Comparison of ENCODE assay signal across 8 cellular contexts in the genomic region with DNA sequence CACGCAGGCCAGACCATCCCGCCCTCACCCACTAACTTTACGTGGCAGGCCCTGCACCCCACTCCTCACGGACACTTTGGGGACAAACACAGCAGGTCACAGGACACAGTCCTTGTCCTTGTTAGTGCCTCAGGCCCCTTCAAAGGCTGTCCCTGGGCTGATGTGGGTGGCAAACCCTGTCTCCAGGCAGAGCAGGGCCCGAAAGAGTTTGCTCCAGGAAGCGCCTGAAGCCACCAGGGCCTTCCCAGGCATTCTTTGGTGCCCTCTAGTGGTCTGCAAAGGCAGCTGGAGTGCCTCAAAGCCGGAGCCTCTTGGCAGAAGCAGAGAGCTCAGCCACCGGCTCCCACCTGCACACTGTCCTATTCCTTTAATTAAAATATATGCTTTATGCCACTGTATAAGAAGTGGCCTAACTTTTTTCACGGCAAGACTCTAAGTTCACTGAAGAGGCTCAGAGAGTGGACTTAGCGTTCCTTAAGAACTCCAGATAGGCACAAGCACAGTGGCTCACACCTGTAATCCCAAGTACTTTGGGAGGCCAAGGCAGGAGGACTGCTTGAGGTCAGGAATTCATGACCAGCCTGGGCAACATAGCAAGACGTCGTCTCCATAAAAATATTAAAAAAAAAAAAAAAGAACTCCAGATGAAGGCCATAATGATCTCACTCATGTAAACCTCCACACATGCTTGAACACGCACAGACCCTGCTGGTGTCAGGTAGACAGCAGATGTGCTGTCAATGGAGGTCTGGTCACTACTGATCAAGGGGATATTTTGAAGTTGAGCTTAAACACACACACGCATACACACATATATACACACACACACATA. TPM values are rescaled to one million over a fixed set of nuclear protein-coding genes. Genes with fewer than 3 reads are reported as not detected.
DNase-seq lines count a peak whose midpoint lies in the region; ATAC-seq and TF ChIP-seq lines count a peak whose summit lies in the region.

No MANE protein-coding gene starts in this region.

- intact Hi-C loops in Calu3 (cut with micrococcal nuclease; ENCODE audit: unreplicated experiment) = loop anchor here (1.0 kb wide), 1 partner anchor 169 kb away; no protein-coding TSS in a partner anchor
- intact Hi-C loops in activated T-helper 1 cell treated with anti-CD3 and anti-CD28 coated beads, Interleukin-12 subunit alpha, Interleukin-12 subunit beta, Interleukin-2, Interleukin-4 antibody, amounts not matched to agents 30 ng/mL and 10 ng/mL and 1 ng/mL, durations not matched to agents 14 hours and 24 hours and 36 hours (cut with micrococcal nuclease) = loop anchor here (1.0 to 2.0 kb wide), 3 partner anchors 16 to 169 kb away; no protein-coding TSS in a partner anchor

- peaks cover 54% of the 10 kb centered on the region for H3K4me1 ChIP-seq in fibroblast of lung (ENCODE audit: control insufficient read depth, extremely low read depth, insufficient read depth, low read length)

- peak; percentile 91 for TF ChIP-seq CTCF in Calu3 (IDR thresholded peaks at IDR 0.05; ENCODE audit: unreplicated experiment)
- TF ChIP-seq CTCF in fibroblast of lung (conservative IDR thresholded peaks at IDR 0.05 in 1 of 2, IDR thresholded peaks at IDR 0.05 in 1 of 2; ENCODE audit: low read depth in 1 of 2, low read length in 2 of 2) = peak; percentile 94 to 97
- TF ChIP-seq CTCF in nephron (IDR thresholded peaks at IDR 0.05; ENCODE audit: unreplicated experiment in 3 of 3) = peak; percentile 88 to 94 (median 91)

- no peak overlapping the region for H3K4me3 ChIP-seq in fibroblast of lung (replicated peaks in 1 of 4; ENCODE audit: control extremely low read depth in 1 of 4, insufficient read depth in 1 of 4, low read depth in 3 of 4, low read length in 4 of 4)

- H3K27ac Mint-ChIP-seq in Calu3 (ENCODE audit: unreplicated experiment) (no peak overlapping the region), nephron (peak overlapping the region; percentile 22 to 83 (median 75))
- H3K27ac Mint-ChIP-seq in activated T-helper 1 cell treated with anti-CD3 and anti-CD28 coated beads, Interleukin-12 subunit alpha, Interleukin-12 subunit beta, Interleukin-2, Interleukin-4 antibody, amounts not matched to agents 30 ng/mL and 10 ng/mL and 1 ng/mL, durations not matched to agents 14 hours and 24 hours and 36 hours = no peak overlapping the region
- no peak overlapping the region for H3K27ac Mint-ChIP-seq in stimulated activated naive B cell treated with anti-CD40 and anti-IgM and Interleukin-4, amounts not matched to agents 10 μg/mL and 1 μg/mL and 100 μg/mL, for 72 hours

- peak; percentile 85 for DNase-seq in Calu3
- peak in 71 of 76 experiments; percentile 3 to 87 (median 62) for DNase-seq in HUDEP-2 (lab: John Stamatoyannopoulos, UW; ENCODE audit: unreplicated experiment in 76 of 76)
- peak; percentile 86 for DNase-seq in RKO (ENCODE audit: low spot score)
- peak; percentile 79 for DNase-seq in activated T-helper 1 cell treated with anti-CD3 and anti-CD28 coated beads, Interleukin-12 subunit alpha, Interleukin-12 subunit beta, Interleukin-2, Interleukin-4 antibody, amounts not matched to agents 30 ng/mL and 10 ng/mL and 1 ng/mL, durations not matched to agents 14 hours and 24 hours and 36 hours (ENCODE audit: low spot score)
- peak; percentile 83 to 93 for DNase-seq in fibroblast of lung (ENCODE audit: low read depth in 2 of 2)
- DNase-seq in stimulated activated naive B cell treated with anti-CD40 and anti-IgM and Interleukin-4, amounts not matched to agents 10 μg/mL and 1 μg/mL and 100 μg/mL, for 72 hours = peak; percentile 67

- H3K36me3 ChIP-seq in fibroblast of lung (ENCODE audit: control insufficient read depth, insufficient read depth, low read length) = peaks cover 6% of the 10 kb centered on the region

- H2AFZ ChIP-seq in fibroblast of lung (ENCODE audit: low read length) = no peak overlapping the region

- peak overlapping the region; percentile 39 for H3K9ac ChIP-seq in fibroblast of lung (ENCODE audit: insufficient read depth, low read length)

- no peaks in the 10 kb centered on the region for H3K27me3 Mint-ChIP-seq in Calu3 (ENCODE audit: unreplicated experiment)
- H3K27me3 Mint-ChIP-seq in activated T-helper 1 cell treated with anti-CD3 and anti-CD28 coated beads, Interleukin-12 subunit alpha, Interleukin-12 subunit beta, Interleukin-2, Interleukin-4 antibody, amounts not matched to agents 30 ng/mL and 10 ng/mL and 1 ng/mL, durations not matched to agents 14 hours and 24 hours and 36 hours (ENCODE audit: insufficient read depth) = no peaks in the 10 kb centered on the region
- H3K27me3 Mint-ChIP-seq in nephron (ENCODE audit: low read depth) = no peaks in the 10 kb centered on the region
- H3K27me3 Mint-ChIP-seq in stimulated activated naive B cell treated with anti-CD40 and anti-IgM and Interleukin-4, amounts not matched to agents 10 μg/mL and 1 μg/mL and 100 μg/mL, for 72 hours = no peaks in the 10 kb centered on the region

- H3K36me3 Mint-ChIP-seq in Calu3 (ENCODE audit: insufficient read depth, unreplicated experiment) = peaks cover 44% of the 10 kb centered on the region
- H3K36me3 Mint-ChIP-seq in activated T-helper 1 cell treated with anti-CD3 and anti-CD28 coated beads, Interleukin-12 subunit alpha, Interleukin-12 subunit beta, Interleukin-2, Interleukin-4 antibody, amounts not matched to agents 30 ng/mL and 10 ng/mL and 1 ng/mL, durations not matched to agents 14 hours and 24 hours and 36 hours (ENCODE audit: low read depth) = peaks cover 28% of the 10 kb centered on the region
- H3K36me3 Mint-ChIP-seq in nephron (ENCODE audit: low read depth) = peaks cover 10% of the 10 kb centered on the region
- peaks cover 27 to 53% of the 10 kb centered on the region in 2 donors for H3K36me3 Mint-ChIP-seq in stimulated activated naive B cell treated with anti-CD40 and anti-IgM and Interleukin-4, amounts not matched to agents 10 μg/mL and 1 μg/mL and 100 μg/mL, for 72 hours

- peak overlapping the region; percentile 79 for H3K27ac ChIP-seq in fibroblast of lung (ENCODE audit: insufficient read depth, low read length)

- H3K27me3 ChIP-seq in fibroblast of lung (ENCODE audit: control insufficient read depth, insufficient read depth, low read length) = no peaks in the 10 kb centered on the region

- peaks cover 31% of the 10 kb centered on the region for H3K4me1 Mint-ChIP-seq in Calu3 (ENCODE audit: low read depth, unreplicated experiment)
- peaks cover 27% of the 10 kb centered on the region for H3K4me1 Mint-ChIP-seq in activated T-helper 1 cell treated with anti-CD3 and anti-CD28 coated beads, Interleukin-12 subunit alpha, Interleukin-12 subunit beta, Interleukin-2, Interleukin-4 antibody, amounts not matched to agents 30 ng/mL and 10 ng/mL and 1 ng/mL, durations not matched to agents 14 hours and 24 hours and 36 hours (ENCODE audit: low read depth)
- peaks cover 6% of the 10 kb centered on the region for H3K4me1 Mint-ChIP-seq in nephron
- H3K4me1 Mint-ChIP-seq in stimulated activated naive B cell treated with anti-CD40 and anti-IgM and Interleukin-4, amounts not matched to agents 10 μg/mL and 1 μg/mL and 100 μg/mL, for 72 hours = peaks cover 19 to 38% of the 10 kb centered on the region in 2 donors

- no peaks in the 10 kb centered on the region for H4K20me1 ChIP-seq in fibroblast of lung (ENCODE audit: control insufficient read depth, extremely low read depth, insufficient read depth, low read length)

- H3K9me3 ChIP-seq in fibroblast of lung (ENCODE audit: control insufficient read depth, insufficient read depth, low read depth, low read length) = no peaks in the 10 kb centered on the region

- H3K79me2 ChIP-seq in fibroblast of lung (ENCODE audit: control insufficient read depth, insufficient read depth, low read length) = peaks cover 18% of the 10 kb centered on the region

- ATAC-seq in stimulated activated naive B cell treated with anti-CD40 and anti-IgM and Interleukin-4, amounts not matched to agents 10 μg/mL and 1 μg/mL and 100 μg/mL, for 72 hours (replicated peaks) = peak; percentile 95 to 96
- ATAC-seq in GM18870 (IDR thresholded peaks at IDR 0.05; ENCODE audit: unreplicated experiment) = no peak

- H3K4me3 Mint-ChIP-seq in Calu3 (ENCODE audit: low read depth, unreplicated experiment) (no peak overlapping the region), nephron (no peak overlapping the region)
- no peak overlapping the region for H3K4me3 Mint-ChIP-seq in activated T-helper 1 cell treated with anti-CD3 and anti-CD28 coated beads, Interleukin-12 subunit alpha, Interleukin-12 subunit beta, Interleukin-2, Interleukin-4 antibody, amounts not matched to agents 30 ng/mL and 10 ng/mL and 1 ng/mL, durations not matched to agents 14 hours and 24 hours and 36 hours
- no peak overlapping the region for H3K4me3 Mint-ChIP-seq in stimulated activated naive B cell treated with anti-CD40 and anti-IgM and Interleukin-4, amounts not matched to agents 10 μg/mL and 1 μg/mL and 100 μg/mL, for 72 hours

- no TSS peak for BruUV-seq in Calu3 (replicated peaks; lab: Mats Ljungman, UMichigan)

- H3K9me3 Mint-ChIP-seq in Calu3 (ENCODE audit: low read depth, unreplicated experiment) = no peaks in the 10 kb centered on the region
- no peaks in the 10 kb centered on the region for H3K9me3 Mint-ChIP-seq in activated T-helper 1 cell treated with anti-CD3 and anti-CD28 coated beads, Interleukin-12 subunit alpha, Interleukin-12 subunit beta, Interleukin-2, Interleukin-4 antibody, amounts not matched to agents 30 ng/mL and 10 ng/mL and 1 ng/mL, durations not matched to agents 14 hours and 24 hours and 36 hours
- H3K9me3 Mint-ChIP-seq in nephron = no peaks in the 10 kb centered on the region
- no peaks in the 10 kb centered on the region for H3K9me3 Mint-ChIP-seq in stimulated activated naive B cell treated with anti-CD40 and anti-IgM and Interleukin-4, amounts not matched to agents 10 μg/mL and 1 μg/mL and 100 μg/mL, for 72 hours

- CTCF ChIA-PET in Calu3 (lab: Charles Lee) = interaction anchor here (0.6 to 2.2 kb wide), 19 partner anchors 11 to 276 kb away, joined by 3 to 31 read pairs (median 4); a partner anchor contains a TSS

- H3K4me2 ChIP-seq in fibroblast of lung (ENCODE audit: extremely low read depth, insufficient read depth, low read length) = peak overlapping the region; percentile 42

RNA-seq across cellular contexts. Expression of a gene that starts 11.1 kb away (rescaled TPM):
- 58.4 and 63.3 TPM in 2 replicates for total RNA-seq in Calu3 (2022)
- total RNA-seq in activated T-helper 1 cell treated with anti-CD3 and anti-CD28 coated beads, Interleukin-12 subunit alpha, Interleukin-12 subunit beta, Interleukin-2, Interleukin-4 antibody, amounts not matched to agents 30 ng/mL and 10 ng/mL and 1 ng/mL, durations not matched to agents 14 hours and 24 hours and 36 hours = 95.2 and 95.3 TPM in 2 replicates
- total RNA-seq in fibroblast of lung = 20.5 and 25.3 TPM in 2 replicates
- polyA plus RNA-seq in fibroblast of lung = 118 and 164 TPM in 2 replicates
- 82.3 and 118 TPM in 2 replicates for polyA plus RNA-seq in fibroblast of lung (2012)
- polyA minus RNA-seq in fibroblast of lung (ENCODE audit: low replicate concordance) = 75.3 and 223 TPM in 2 replicates

RNA-seq across cellular contexts. Expression of a gene that starts 36.5 kb away (rescaled TPM):
- total RNA-seq in Calu3 (2022) (27.9 and 29.4 TPM in 2 replicates), fibroblast of lung (3.3 and 8.7 TPM in 2 replicates)
- total RNA-seq in activated T-helper 1 cell treated with anti-CD3 and anti-CD28 coated beads, Interleukin-12 subunit alpha, Interleukin-12 subunit beta, Interleukin-2, Interleukin-4 antibody, amounts not matched to agents 30 ng/mL and 10 ng/mL and 1 ng/mL, durations not matched to agents 14 hours and 24 hours and 36 hours = 22.3 and 25.0 TPM in 2 replicates
- polyA plus RNA-seq in fibroblast of lung = 3.8 and 8.8 TPM in 2 replicates
- polyA plus RNA-seq in fibroblast of lung (2012) = 5.1 and 9.6 TPM in 2 replicates
- polyA minus RNA-seq in fibroblast of lung (ENCODE audit: low replicate concordance) = 13.7 and 28.1 TPM in 2 replicates

RNA-seq across cellular contexts. Expression of a gene that starts 58.6 kb away (rescaled TPM):
- total RNA-seq in Calu3 (2022) (214 and 224 TPM in 2 replicates), fibroblast of lung (306 and 407 TPM in 2 replicates)
- total RNA-seq in activated T-helper 1 cell treated with anti-CD3 and anti-CD28 coated beads, Interleukin-12 subunit alpha, Interleukin-12 subunit beta, Interleukin-2, Interleukin-4 antibody, amounts not matched to agents 30 ng/mL and 10 ng/mL and 1 ng/mL, durations not matched to agents 14 hours and 24 hours and 36 hours = 322 and 323 TPM in 2 replicates
- 267 and 318 TPM in 2 replicates for polyA plus RNA-seq in fibroblast of lung
- polyA plus RNA-seq in fibroblast of lung (2012) = 165 and 195 TPM in 2 replicates
- 371 and 415 TPM in 2 replicates for polyA minus RNA-seq in fibroblast of lung (ENCODE audit: low replicate concordance)

Comparison
In these comparisons a context has a peak if more than half of its experiments do, and no peak if none do; other contexts are left out.
1. H3K27ac Mint-ChIP-seq: peak in nephron (3 of 3); none in Calu3 (single experiment), activated T-helper 1 cell treated with anti-CD3 and anti-CD28 coated beads, Interleukin-12 subunit alpha, Interleukin-12 subunit beta, Interleukin-2, Interleukin-4 antibody, amounts not matched to agents 30 ng/mL and 10 ng/mL and 1 ng/mL, durations not matched to agents 14 hours and 24 hours and 36 hours (single experiment) and stimulated activated naive B cell treated with anti-CD40 and anti-IgM and Interleukin-4, amounts not matched to agents 10 μg/mL and 1 μg/mL and 100 μg/mL, for 72 hours (single experiment).
2. Peak in every context shown above with its lines, with median percentiles within 50 percentile points of each other: DNase-seq and CTCF ChIP-seq.